ENCODE assay signal across 9 cellular contexts in the genomic region with DNA sequence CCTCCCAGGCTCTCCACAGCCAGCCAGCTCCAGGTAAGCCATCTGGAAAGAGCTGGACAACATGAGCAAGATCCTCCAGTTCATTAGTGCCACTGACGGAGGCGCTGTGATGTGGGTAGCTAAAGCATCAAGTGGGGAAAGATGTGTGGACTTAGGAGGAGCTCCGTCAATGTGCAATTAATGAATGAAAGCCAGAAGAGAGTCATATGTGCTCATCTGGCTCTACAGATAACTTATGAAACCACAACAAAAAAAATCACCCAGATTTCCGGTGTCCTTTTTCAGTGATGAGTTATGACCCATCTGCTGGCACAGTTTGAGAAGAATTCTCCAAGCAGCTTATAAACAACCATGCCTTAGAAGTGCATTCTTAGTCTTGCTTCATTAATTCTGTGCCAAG.
DNase-seq lines count a peak whose midpoint lies in the region; ATAC-seq and TF ChIP-seq lines count a peak whose summit lies in the region.
"Had no signal": no experiment of that assay in that cellular context is flagged by ENCODE, and none has a peak within 500 bp of the region (broad histone marks: within the 10 kb centered on the region; RNA-seq: fewer than 3 reads in every experiment).

No MANE protein-coding gene starts in this region.

- BruUV-seq in A673 (replicated peaks; lab: Mats Ljungman, UMichigan): no TSS peak

- intact Hi-C loops in A673 (cut with micrococcal nuclease; ENCODE audit: unreplicated experiment): loop anchor here (5.0 kb wide), 1 partner anchor 850 kb away; no protein-coding TSS in a partner anchor
- intact Hi-C loops in colonic mucosa (cut with DNase I): loop anchor here (5.0 to 10.0 kb wide), 2 partner anchors 98 to 600 kb away; no protein-coding TSS in a partner anchor

- H3K27me3 ChIP-seq in A673 (replicated peaks; ENCODE audit: insufficient read depth, low read depth, low read length, poor library complexity): no peaks in the 10 kb centered on the region
- H3K27me3 ChIP-seq in colonic mucosa: no peaks in the 10 kb centered on the region

- H3K9me3 ChIP-seq in A673 (ENCODE audit: low read depth, low read length, poor library complexity, severe bottlenecking) (no peaks in the 10 kb centered on the region), colonic mucosa (no peaks in the 10 kb centered on the region)

- ATAC-seq in GM18519 (IDR thresholded peaks at IDR 0.05; ENCODE audit: low FRiP score, unreplicated experiment) (peak; percentile 40), HG03095 (IDR thresholded peaks at IDR 0.05; ENCODE audit: unreplicated experiment) (no peak)

- CTCF ChIA-PET in A673 (lab: Charles Lee): no interaction called here

- H3K36me3 ChIP-seq in A673 (ENCODE audit: insufficient read depth, low read length, poor library complexity, severe bottlenecking): no peaks in the 10 kb centered on the region
- H3K36me3 ChIP-seq in colonic mucosa: no peaks in the 10 kb centered on the region

- H3K4me1 ChIP-seq in A673 (ENCODE audit: insufficient read depth, low read length, poor library complexity, severe bottlenecking) (no peaks in the 10 kb centered on the region), colonic mucosa (no peaks in the 10 kb centered on the region)

- DNase-seq in A673 (ENCODE audit: low spot score) (peak; percentile 56), RPMI7951 (ENCODE audit: low read depth) (peak; percentile 97), fibroblast of the aortic adventitia (ENCODE audit: low read depth) (peak; percentile 76), putamen (ENCODE audit: low spot score) (no peak), colonic mucosa (no peak), G401 (ENCODE audit: low spot score) (no peak)
- DNase-seq: activated T-cell treated with anti-CD3 and anti-CD28 coated beads for 4 hours had no signal

- in situ Hi-C loops in G401 (cut with HindIII; ENCODE audit: low sequenced_read_pairs): no loop called here

- TF ChIP-seq CTCF in A673 (conservative IDR thresholded peaks at IDR 0.05; ENCODE audit: low read depth, low read length) (0 out of 2 replicates have a peak, but pooled peaks have one; percentile 11), fibroblast of the aortic adventitia (IDR thresholded peaks at IDR 0.05; ENCODE audit: insufficient read depth, low read length) (no peak), colonic mucosa (IDR thresholded peaks at IDR 0.05) (no peak)

- H3K27ac ChIP-seq in A673 (ENCODE audit: low read depth, low read length, poor library complexity, severe bottlenecking): no peak overlapping the region
- H3K27ac ChIP-seq in colonic mucosa: no peak overlapping the region

- POLR2A ChIA-PET in A673 (lab: Charles Lee; ENCODE audit: low non-redundant PET): no interaction called here

- no peak overlapping the region for H3K9ac ChIP-seq in colonic mucosa (ENCODE audit: low read depth in 2 of 2, low read length in 2 of 2)

- H3K4me3 ChIP-seq in A673 (ENCODE audit: low read depth, low read length, poor library complexity, severe bottlenecking) (no peak overlapping the region), fibroblast of the aortic adventitia (ENCODE audit: low read depth, low read length) (no peak overlapping the region), colonic mucosa (no peak overlapping the region)

Comparison
In these comparisons a context has a peak if more than half of its experiments do, and no peak if none do; other contexts are left out.
1. DNase-seq: peak in A673 (single experiment), RPMI7951 (single experiment) and fibroblast of the aortic adventitia (single experiment); none in putamen (single experiment), colonic mucosa (single experiment) and G401 (single experiment).